Comparison of ENCODE assay signal across 18 cellular contexts in genomic region chrX:39047174-39047573, GRCh38.
"Had no signal": no experiment of that assay in that cellular context is flagged by ENCODE, and none has a peak within 500 bp of the region (broad histone marks: within the 10 kb centered on the region; RNA-seq: fewer than 3 reads in every experiment).

No MANE protein-coding gene starts in this region.

- H3K9me3 ChIP-seq: SK-N-SH had no signal

- H3K27ac ChIP-seq: HL-60, RWPE1 had no signal

- DNase-seq: KBM-7, NCI-H1092 treated with DMSO at 0.1 percent for 48 hours, NCI-H1436, NCI-H187, NCI-H2029 treated with DMSO at 0.1 percent for 48 hours, NCI-H2171 treated with DMSO at 0.1 percent for 48 hours, NCI-H345, NCI-H446 treated with DMSO at 0.1 percent for 48 hours, NCI-H510A treated with DMSO at 0.1 percent for 48 hours, NCI-H526, PC-3, SHP77, SK-N-SH, SW 1271, T-cell had no signal

- ATAC-seq: Panc1, PC-3, T-cell had no signal
